ENCODE assay signal across 20 cellular contexts in genomic region chr20:31580706-31581105, GRCh38. TPM values are rescaled to one million over a fixed set of nuclear protein-coding genes. Genes with fewer than 3 reads are reported as not detected.
DNase-seq lines count a peak whose midpoint lies in the region; ATAC-seq and TF ChIP-seq lines count a peak whose summit lies in the region.
"Had no signal": no experiment of that assay in that cellular context is flagged by ENCODE, and none has a peak within 500 bp of the region (broad histone marks: within the 10 kb centered on the region; RNA-seq: fewer than 3 reads in every experiment).

No MANE protein-coding gene starts in this region.

- H3K27me3 Mint-ChIP-seq in mesothelial cell of epicardium (ENCODE audit: low read depth) = no peaks in the 10 kb centered on the region

- no peak overlapping the region for H3K4me2 ChIP-seq in PC-3 (ENCODE audit: low read length)
- H3K4me2 ChIP-seq: SK-N-SH had no signal

- H3K4me3 Mint-ChIP-seq in mesothelial cell of epicardium = no peak overlapping the region
- H3K4me3 Mint-ChIP-seq: HFFc6 had no signal

- CTCF ChIA-PET in PC-3 (lab: Charles Lee) = no interaction called here

- H3K4me1 Mint-ChIP-seq in mesothelial cell of epicardium = peaks cover 34% of the 10 kb centered on the region

- no peak overlapping the region for H2AFZ ChIP-seq in PC-3 (ENCODE audit: low read length)

- H3K9me2 ChIP-seq in PC-3 (replicated peaks; ENCODE audit: low read length) = no peaks in the 10 kb centered on the region
- H3K9me2 ChIP-seq: SK-N-SH had no signal

- DNase-seq in right cardiac atrium = peak in 2 of 3 donors; percentile 51 to 55
- no peak for DNase-seq in Right ventricle myocardium inferior (ENCODE audit: missing footprints)
- peak; percentile 55 for DNase-seq in fibroblast of peridontal ligament (ENCODE audit: extremely low read depth)
- DNase-seq in mesothelial cell of epicardium (ENCODE audit: low spot score in 2 of 2, unreplicated experiment in 2 of 2) = no peak
- DNase-seq in retina = no peak
- DNase-seq in PC-3 = no peak
- DNase-seq in SKM-1 treated with dmso at 0.1 percent for 144 hours (lab: John Stamatoyannopoulos, UW; ENCODE audit: unreplicated experiment) = no peak
- DNase-seq: 8988T, C1 segment of cervical spinal cord, DMS153, EL, HFFc6, KG1, NCI-H1048, NCI-H345, NCI-H526 treated with DMSO at 0.1 percent for 48 hours, SK-N-SH had no signal

- H3K27ac ChIP-seq in right cardiac atrium (ENCODE audit: low read length) = no peak overlapping the region
- no peak overlapping the region for H3K27ac ChIP-seq in PC-3 (ENCODE audit: low read length)

- H3K9me3 Mint-ChIP-seq in mesothelial cell of epicardium = no peaks in the 10 kb centered on the region

- 72% methylated on average over 7 of the region's 7 CpGs for WGBS in right cardiac atrium

- H3K36me3 ChIP-seq in PC-3 (ENCODE audit: low read depth, low read length) = no peaks in the 10 kb centered on the region

- POLR2A ChIA-PET in PC-3 (lab: Charles Lee; ENCODE audit: unreplicated experiment) = no interaction called here

- H4K20me1 ChIP-seq in PC-3 (ENCODE audit: low read length) = no peaks in the 10 kb centered on the region

- no TSS peak for BruUV-seq in PC-3 (replicated peaks; lab: Mats Ljungman, UMichigan)

- no peaks in the 10 kb centered on the region for H3F3A ChIP-seq in PC-3 (ENCODE audit: low read length, unreplicated experiment)

- H3K36me3 Mint-ChIP-seq in mesothelial cell of epicardium = peaks cover 5% of the 10 kb centered on the region

- intact Hi-C loops in right cardiac atrium (cut with DNase I) (no loop called here), Right ventricle myocardium inferior (cut with DNase I) (no loop called here), PC-3 (cut with micrococcal nuclease) (no loop called here)

- H3K79me2 ChIP-seq in PC-3 (ENCODE audit: low read length) = no peaks in the 10 kb centered on the region

- H3K4me1 ChIP-seq in right cardiac atrium (ENCODE audit: control insufficient read depth, insufficient read depth, low read length) (no peaks in the 10 kb centered on the region), PC-3 (ENCODE audit: insufficient read depth, low read length) (no peaks in the 10 kb centered on the region)

- no peaks in the 10 kb centered on the region for H3K27me3 ChIP-seq in right cardiac atrium (ENCODE audit: control insufficient read depth, insufficient read depth)
- H3K27me3 ChIP-seq in PC-3 (ENCODE audit: low read length) = no peaks in the 10 kb centered on the region

- peak; percentile 48 to 65 for ATAC-seq in right cardiac atrium
- no peak for ATAC-seq in Right ventricle myocardium inferior
- ATAC-seq in GM21367 (IDR thresholded peaks at IDR 0.05; ENCODE audit: unreplicated experiment) = no peak
- no peak for ATAC-seq in PC-3

- no peak overlapping the region for H3K9ac ChIP-seq in PC-3 (ENCODE audit: low read length)
- H3K9ac ChIP-seq: SK-N-SH had no signal

- peak overlapping the region; percentile 85 for H3K27ac Mint-ChIP-seq in mesothelial cell of epicardium
- H3K27ac Mint-ChIP-seq: HFFc6 had no signal

- H3K4me3 ChIP-seq in right cardiac atrium (ENCODE audit: low read length) = no peak overlapping the region
- H3K4me3 ChIP-seq in PC-3 (ENCODE audit: low read length) = no peak overlapping the region

- no peak for TF ChIP-seq CTCF in mesothelial cell of epicardium (IDR thresholded peaks at IDR 0.05; ENCODE audit: unreplicated experiment)
- TF ChIP-seq CTCF in PC-3 (conservative IDR thresholded peaks at IDR 0.05; ENCODE audit: low read depth, low read length) = no peak

- H3K9me3 ChIP-seq in right cardiac atrium (ENCODE audit: control insufficient read depth, low read length) (no peaks in the 10 kb centered on the region), PC-3 (ENCODE audit: low read length) (no peaks in the 10 kb centered on the region)
- H3K9me3 ChIP-seq: SK-N-SH had no signal

RNA-seq across cellular contexts. Expression of gene ID1, which starts 24.4 kb away (rescaled TPM):
- total RNA-seq in right cardiac atrium = 100 to 1,000 TPM; 122 to 188 (median 134) TPM
- polyA plus RNA-seq in right cardiac atrium = 273 TPM
- 98.9 TPM for total RNA-seq in Right ventricle myocardium inferior
- 374 to 378 TPM (median 377 TPM) in 3 replicates for total RNA-seq in mesothelial cell of epicardium
- 774 and 872 TPM in 2 replicates for total RNA-seq in PC-3 (2014; rRNA removed)

RNA-seq across cellular contexts. Expression of gene COX4I2, which starts 57.0 kb away (rescaled TPM):
- 10 to 100 TPM in 1 of 4 donors, 1 to 10 TPM in 3; 3.1 to 13.2 (median 9.0) TPM for total RNA-seq in right cardiac atrium
- polyA plus RNA-seq in right cardiac atrium = 29.5 TPM
- 7.1 TPM for total RNA-seq in Right ventricle myocardium inferior
- 0.34 TPM in 1 of 3 replicates, not detected in the others for total RNA-seq in mesothelial cell of epicardium
- total RNA-seq in PC-3 (2014; rRNA removed) = not detected in 2 replicates
- total RNA-seq: HFFc6, M059J, OCI-LY7 had no signal

Comparison
In these comparisons a context has a peak if more than half of its experiments do, and no peak if none do; other contexts are left out.
1. ATAC-seq: peak in right cardiac atrium (2 of 2); none in Right ventricle myocardium inferior (single experiment), GM21367 (single experiment) and PC-3 (single experiment).
2. DNase-seq: peak in right cardiac atrium (2 of 3) and fibroblast of peridontal ligament (single experiment); none in Right ventricle myocardium inferior (single experiment), mesothelial cell of epicardium (0 of 2), retina (single experiment), PC-3 (single experiment) and SKM-1 treated with dmso at 0.1 percent for 144 hours (single experiment).